Comparison of ENCODE assay signal across 7 cellular contexts in genomic region chr2:98086491-98087446, GRCh38. TPM values are rescaled to one million over a fixed set of nuclear protein-coding genes. Genes with fewer than 3 reads are reported as not detected.
A peak's percentile ranks its signal among the peaks of the same experiment; 100 is the strongest.
DNase-seq lines count a peak whose midpoint lies in the region; ATAC-seq and TF ChIP-seq lines count a peak whose summit lies in the region.

Gene VWA3B, plus strand, starts transcription at chr2:98087167. Its CDS starts 5,926 bp downstream, at chr2:98093093.

- TF ChIP-seq CTCF in GM12864 (IDR thresholded peaks at IDR 0.05; ENCODE audit: low read depth, low read length, missing control alignments): no peak

- peak; percentile 90 for ATAC-seq in stimulated activated naive CD8-positive, alpha-beta T cell treated with anti-CD3 and anti-CD28 coated beads, Interleukin-15, amount 100 ng/mL, for 72 hours

- peak within 1 kb of the TSS; percentile 52 for H3K4me3 ChIP-seq in GM12864 (ENCODE audit: low read depth, low read length)
- peak within 1 kb of the TSS; percentile 50 for H3K4me3 ChIP-seq in H7 (ENCODE audit: insufficient read depth, low read depth, low read length)
- H3K4me3 ChIP-seq in mononuclear cell (ENCODE audit: low read length): peak within 1 kb of the TSS; percentile 28

- peaks cover 64% of the 10 kb centered on the region for H3K27me3 Mint-ChIP-seq in stimulated activated naive CD8-positive, alpha-beta T cell treated with anti-CD3 and anti-CD28 coated beads, Interleukin-15, amount 100 ng/mL, for 72 hours

- H3K36me3 ChIP-seq in H7 (replicated peaks; ENCODE audit: control insufficient read depth, insufficient read depth, low read length): no peaks in the 10 kb centered on the region

- DNase-seq in GM12864 (ENCODE audit: low read depth) (no peak), H7 (peak; percentile 97), NAMALWA (ENCODE audit: low spot score) (peak; percentile 86), epidermal melanocyte (ENCODE audit: insufficient read length, low spot score) (peak; percentile 53)
- peak; percentile 3 to 11 for DNase-seq in activated CD4-positive, alpha-beta T cell treated with anti-CD3 and anti-CD28 coated beads for 4 hours
- peak; percentile 39 to 61 for DNase-seq in stimulated activated naive CD8-positive, alpha-beta T cell treated with anti-CD3 and anti-CD28 coated beads, Interleukin-15, amount 100 ng/mL, for 72 hours

- H3K27me3 ChIP-seq in H7 (ENCODE audit: control insufficient read depth, insufficient read depth, low read length) (peaks cover 30% of the 10 kb centered on the region), mononuclear cell (ENCODE audit: insufficient read depth, low read length) (peaks cover 23% of the 10 kb centered on the region)

- H3K4me1 Mint-ChIP-seq in stimulated activated naive CD8-positive, alpha-beta T cell treated with anti-CD3 and anti-CD28 coated beads, Interleukin-15, amount 100 ng/mL, for 72 hours: peaks cover 54% of the 10 kb centered on the region

- H3K9me3 ChIP-seq in mononuclear cell (ENCODE audit: low read depth, low read length): no peaks in the 10 kb centered on the region

- peaks cover 0 to 8% of the 10 kb centered on the region in 2 donors for H3K9me3 Mint-ChIP-seq in stimulated activated naive CD8-positive, alpha-beta T cell treated with anti-CD3 and anti-CD28 coated beads, Interleukin-15, amount 100 ng/mL, for 72 hours

- H3K4me1 ChIP-seq in mononuclear cell (ENCODE audit: insufficient read depth, low read length): peaks cover 61% of the 10 kb centered on the region

- peak within 1 kb of the TSS; percentile 75 to 79 for H3K4me3 Mint-ChIP-seq in stimulated activated naive CD8-positive, alpha-beta T cell treated with anti-CD3 and anti-CD28 coated beads, Interleukin-15, amount 100 ng/mL, for 72 hours

- peak within 1 kb of the TSS in 1 of 2 donors; percentile 59 for H3K27ac Mint-ChIP-seq in stimulated activated naive CD8-positive, alpha-beta T cell treated with anti-CD3 and anti-CD28 coated beads, Interleukin-15, amount 100 ng/mL, for 72 hours

RNA-seq across cellular contexts. Expression of gene VWA3B, which starts in this region (rescaled TPM):
- total RNA-seq in H7 (2014; rRNA removed; shearing (Covaris generic)): 1.0 TPM in 1 of 2 replicates, not detected in the other
- not detected for total RNA-seq in mononuclear cell
